In genomic region chr2:16152928-16153753, GRCh38 we compare ENCODE assay signal across 1 cellular context.
TF ChIP-seq lines count a peak whose summit lies in the region.

No MANE protein-coding gene starts in this region.

TF ChIP-seq in HEK293, 187 proteins besides CTCF, POLR2A, EP300 and RAD21 (continued from another document):
- TF ChIP-seq ZBTB10 (tag by site-specific recombination; IDR thresholded peaks at IDR 0.05) (no peak), MYNN (tag by site-specific recombination; IDR thresholded peaks at IDR 0.05; ENCODE audit: borderline replicate concordance) (no peak), ZFP3 (tag by site-specific recombination; IDR thresholded peaks at IDR 0.05; ENCODE audit: low read depth) (no peak)
